In genomic region chr1:29972664-29973063, GRCh38 we compare ENCODE assay signal across 21 cellular contexts.
A peak's percentile ranks its signal among the peaks of the same experiment; 100 is the strongest.
DNase-seq lines count a peak whose midpoint lies in the region; ATAC-seq and TF ChIP-seq lines count a peak whose summit lies in the region.
"Had no signal": no experiment of that assay in that cellular context is flagged by ENCODE, and none has a peak within 500 bp of the region (broad histone marks: within the 10 kb centered on the region; RNA-seq: fewer than 3 reads in every experiment).

No MANE protein-coding gene starts in this region.

- no peak for TF ChIP-seq RAD21 in SK-N-SH (IDR thresholded peaks at IDR 0.05; ENCODE audit: low read length)

- POLR2A ChIA-PET in SK-N-SH (lab: Yijun Ruan, JAX): no interaction called here

- H3K27ac ChIP-seq in SK-N-SH (ENCODE audit: low read depth in 2 of 2, low read length in 1 of 2): peak overlapping the region in 1 of 2 experiments; percentile 78; a peak in 1 of 4 replicates
- H3K27ac ChIP-seq in SJSA1: peak overlapping the region; percentile 97
- H3K27ac ChIP-seq: 22Rv1 had no signal

- no peaks in the 10 kb centered on the region for H4K20me1 ChIP-seq in SK-N-SH (ENCODE audit: insufficient read depth)

- no peaks in the 10 kb centered on the region for H3K79me2 ChIP-seq in SK-N-SH (ENCODE audit: insufficient read depth)

- ATAC-seq in SK-N-SH treated with all-trans-retinoic acid at 6 μM for 48 hours (no peak), HG02970 (IDR thresholded peaks at IDR 0.05; ENCODE audit: low FRiP score, unreplicated experiment) (no peak), GM19395 (IDR thresholded peaks at IDR 0.05; ENCODE audit: unreplicated experiment) (no peak), HG03571 (IDR thresholded peaks at IDR 0.05; ENCODE audit: unreplicated experiment) (no peak)

- TF ChIP-seq CTCF in SK-N-SH (IDR thresholded peaks at IDR 0.05): no peak

- H3K36me3 ChIP-seq in SK-N-SH (replicated peaks in 1 of 2; ENCODE audit: control insufficient read depth in 1 of 2, insufficient read depth in 2 of 2, low read length in 1 of 2) (no peaks in the 10 kb centered on the region), SJSA1 (no peaks in the 10 kb centered on the region)
- H3K36me3 ChIP-seq: MG63 had no signal

- no peak for TF ChIP-seq EP300 in SK-N-SH (IDR thresholded peaks at IDR 0.05; ENCODE audit: borderline replicate concordance in 1 of 2, low read depth in 1 of 2, low read length in 1 of 2)

- peak overlapping the region; percentile 34; the same call in 1 of the 2 replicates for H3K4me2 ChIP-seq in SK-N-SH

- H3K4me1 ChIP-seq in SK-N-SH (ENCODE audit: control insufficient read depth in 1 of 2, insufficient read depth in 2 of 2, low read depth in 1 of 2, low read length in 1 of 2): peaks cover 0 to 17% of the 10 kb centered on the region in 2 experiments; a peak in 1 of 4 replicates
- peaks cover 37% of the 10 kb centered on the region for H3K4me1 ChIP-seq in SJSA1 (replicated peaks)

- H3K9me3 ChIP-seq in SK-N-SH: no peaks in the 10 kb centered on the region
- no peaks in the 10 kb centered on the region for H3K9me3 ChIP-seq in SJSA1 (replicated peaks)
- H3K9me3 ChIP-seq: MG63 had no signal

- DNase-seq in SK-N-SH (no peak), SJSA1 (ENCODE audit: low read depth in 1 of 2, low spot score in 2 of 2) (peak in 1 of 2 experiments; percentile 36), islet precursor cell (peak; percentile 24), SIG-M5 (lab: John Stamatoyannopoulos, UW) (no peak)
- DNase-seq: Calu3, DMS79 treated with DMSO at 0.1 percent for 48 hours, HCEC 1CT, KBM-7, MG63, NCI-H1105 treated with DMSO at 0.1 percent for 48 hours, NCI-H146, NCI-H1930, NCI-H2107, NCI-H446, NCI-H524 treated with DMSO at 0.1 percent for 48 hours, NCI-H774 had no signal

- WGBS in SK-N-SH (ENCODE audit: low lambda C conversion rate): 68% methylated on average over 3 of the region's 3 CpGs

- H3K9me2 ChIP-seq in SK-N-SH: no peaks in the 10 kb centered on the region

- no peak overlapping the region for H2AFZ ChIP-seq in SK-N-SH (ENCODE audit: low read depth)

- no peak overlapping the region for H3K9ac ChIP-seq in SK-N-SH

- CTCF ChIA-PET in SK-N-SH (lab: Yijun Ruan, JAX): no interaction called here

- H3F3A ChIP-seq in SK-N-SH (replicated peaks; ENCODE audit: insufficient read depth): peaks cover 11% of the 10 kb centered on the region

- H3K4me3 ChIP-seq in SK-N-SH (ENCODE audit: low read depth in 2 of 2, low read length in 1 of 2): no peak overlapping the region
- no peak overlapping the region for H3K4me3 ChIP-seq in SJSA1
- H3K4me3 ChIP-seq: MG63 had no signal

- H3K27me3 ChIP-seq in SK-N-SH (ENCODE audit: insufficient read depth) (no peaks in the 10 kb centered on the region), SJSA1 (replicated peaks) (no peaks in the 10 kb centered on the region)
- H3K27me3 ChIP-seq: MG63 had no signal

TF ChIP-seq in SK-N-SH, 30 proteins besides CTCF, POLR2A, EP300 and RAD21 (continues in another document):
- no peak for TF ChIP-seq FOXM1 (IDR thresholded peaks at IDR 0.05; ENCODE audit: low read depth)
- no peak for TF ChIP-seq RFX5 (IDR thresholded peaks at IDR 0.05; ENCODE audit: low read length)
- TF ChIP-seq, protein P1, sequence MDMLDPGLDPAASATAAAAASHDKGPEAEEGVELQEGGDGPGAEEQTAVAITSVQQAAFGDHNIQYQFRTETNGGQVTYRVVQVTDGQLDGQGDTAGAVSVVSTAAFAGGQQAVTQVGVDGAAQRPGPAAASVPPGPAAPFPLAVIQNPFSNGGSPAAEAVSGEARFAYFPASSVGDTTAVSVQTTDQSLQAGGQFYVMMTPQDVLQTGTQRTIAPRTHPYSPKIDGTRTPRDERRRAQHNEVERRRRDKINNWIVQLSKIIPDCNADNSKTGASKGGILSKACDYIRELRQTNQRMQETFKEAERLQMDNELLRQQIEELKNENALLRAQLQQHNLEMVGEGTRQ (IDR thresholded peaks at IDR 0.05; ENCODE audit: borderline replicate concordance, low read depth, low read length): no peak
- TF ChIP-seq, protein P2, sequence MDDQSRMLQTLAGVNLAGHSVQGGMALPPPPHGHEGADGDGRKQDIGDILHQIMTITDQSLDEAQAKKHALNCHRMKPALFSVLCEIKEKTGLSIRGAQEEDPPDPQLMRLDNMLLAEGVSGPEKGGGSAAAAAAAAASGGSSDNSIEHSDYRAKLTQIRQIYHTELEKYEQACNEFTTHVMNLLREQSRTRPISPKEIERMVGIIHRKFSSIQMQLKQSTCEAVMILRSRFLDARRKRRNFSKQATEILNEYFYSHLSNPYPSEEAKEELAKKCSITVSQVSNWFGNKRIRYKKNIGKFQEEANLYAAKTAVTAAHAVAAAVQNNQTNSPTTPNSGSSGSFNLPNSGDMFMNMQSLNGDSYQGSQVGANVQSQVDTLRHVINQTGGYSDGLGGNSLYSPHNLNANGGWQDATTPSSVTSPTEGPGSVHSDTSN (IDR thresholded peaks at IDR 0.05): no peak
- TF ChIP-seq MXI1 (IDR thresholded peaks at IDR 0.05; ENCODE audit: low read depth, low read length): no peak
- TF ChIP-seq FOXJ3 (CRISPR knock-in tag; IDR thresholded peaks at IDR 0.05): no peak
- no peak for TF ChIP-seq RCOR1 (IDR thresholded peaks at IDR 0.05; ENCODE audit: low read length)
- TF ChIP-seq FOSL2 (IDR thresholded peaks at IDR 0.05; ENCODE audit: borderline replicate concordance, low read depth): no peak
- TF ChIP-seq NRF1 (IDR thresholded peaks at IDR 0.05; ENCODE audit: low read depth, low read length): no peak
- no peak for TF ChIP-seq MEF2A (IDR thresholded peaks at IDR 0.05; ENCODE audit: borderline replicate concordance, low read depth)
- TF ChIP-seq CHD2 (IDR thresholded peaks at IDR 0.05; ENCODE audit: low read length, partially characterized antibody): no peak
- no peak for TF ChIP-seq POLR2AphosphoS5 (IDR thresholded peaks at IDR 0.05; ENCODE audit: low read depth, low read length)
- no peak for TF ChIP-seq NFIC (IDR thresholded peaks at IDR 0.05; ENCODE audit: borderline replicate concordance)
- no peak for TF ChIP-seq SIN3A (IDR thresholded peaks at IDR 0.05; ENCODE audit: borderline replicate concordance, low read depth, low read length)
- no peak for TF ChIP-seq YY1 (IDR thresholded peaks at IDR 0.05; ENCODE audit: low read depth)
- TF ChIP-seq TEAD4 (IDR thresholded peaks at IDR 0.05; ENCODE audit: borderline replicate concordance, insufficient read depth): no peak
- TF ChIP-seq, protein P3, sequence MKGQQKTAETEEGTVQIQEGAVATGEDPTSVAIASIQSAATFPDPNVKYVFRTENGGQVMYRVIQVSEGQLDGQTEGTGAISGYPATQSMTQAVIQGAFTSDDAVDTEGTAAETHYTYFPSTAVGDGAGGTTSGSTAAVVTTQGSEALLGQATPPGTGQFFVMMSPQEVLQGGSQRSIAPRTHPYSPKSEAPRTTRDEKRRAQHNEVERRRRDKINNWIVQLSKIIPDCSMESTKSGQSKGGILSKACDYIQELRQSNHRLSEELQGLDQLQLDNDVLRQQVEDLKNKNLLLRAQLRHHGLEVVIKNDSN (IDR thresholded peaks at IDR 0.05; ENCODE audit: borderline replicate concordance, low read depth): no peak

TF ChIP-seq in SK-N-SH treated with all-trans-retinoic acid at 6 μM for 48 hours, 23 proteins besides CTCF, POLR2A, EP300 and RAD21 (continues in another document):
- TF ChIP-seq CSDC2 (CRISPR knock-in tag; IDR thresholded peaks at IDR 0.05): no peak
- TF ChIP-seq ZC3H10 (CRISPR knock-in tag; IDR thresholded peaks at IDR 0.05): no peak
- no peak for TF ChIP-seq ESRRG (CRISPR knock-in tag; IDR thresholded peaks at IDR 0.05)
- no peak for TF ChIP-seq RARB (CRISPR knock-in tag; IDR thresholded peaks at IDR 0.05)
- TF ChIP-seq CREB5 (CRISPR knock-in tag; IDR thresholded peaks at IDR 0.05; ENCODE audit: low read depth): no peak
- no peak for TF ChIP-seq ARNTL (CRISPR knock-in tag; IDR thresholded peaks at IDR 0.05; ENCODE audit: borderline replicate concordance, low read depth)
- TF ChIP-seq GLIS3 (CRISPR knock-in tag; IDR thresholded peaks at IDR 0.05): no peak
- TF ChIP-seq SNAI2 (CRISPR knock-in tag; IDR thresholded peaks at IDR 0.05): no peak
- TF ChIP-seq, protein P4, sequence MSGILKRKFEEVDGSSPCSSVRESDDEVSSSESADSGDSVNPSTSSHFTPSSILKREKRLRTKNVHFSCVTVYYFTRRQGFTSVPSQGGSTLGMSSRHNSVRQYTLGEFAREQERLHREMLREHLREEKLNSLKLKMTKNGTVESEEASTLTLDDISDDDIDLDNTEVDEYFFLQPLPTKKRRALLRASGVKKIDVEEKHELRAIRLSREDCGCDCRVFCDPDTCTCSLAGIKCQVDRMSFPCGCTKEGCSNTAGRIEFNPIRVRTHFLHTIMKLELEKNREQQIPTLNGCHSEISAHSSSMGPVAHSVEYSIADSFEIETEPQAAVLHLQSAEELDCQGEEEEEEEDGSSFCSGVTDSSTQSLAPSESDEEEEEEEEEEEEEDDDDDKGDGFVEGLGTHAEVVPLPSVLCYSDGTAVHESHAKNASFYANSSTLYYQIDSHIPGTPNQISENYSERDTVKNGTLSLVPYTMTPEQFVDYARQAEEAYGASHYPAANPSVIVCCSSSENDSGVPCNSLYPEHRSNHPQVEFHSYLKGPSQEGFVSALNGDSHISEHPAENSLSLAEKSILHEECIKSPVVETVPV (CRISPR knock-in tag; IDR thresholded peaks at IDR 0.05): no peak
- no peak for TF ChIP-seq TOX (CRISPR knock-in tag; IDR thresholded peaks at IDR 0.05; ENCODE audit: borderline replicate concordance)
